In genomic region chr6:167212716-167213011, GRCh38 we compare ENCODE assay signal across 16 cellular contexts. TPM values are rescaled to one million over a fixed set of nuclear protein-coding genes. Genes with fewer than 3 reads are reported as not detected.
DNase-seq lines count a peak whose midpoint lies in the region; ATAC-seq and TF ChIP-seq lines count a peak whose summit lies in the region.
"Had no signal": no experiment of that assay in that cellular context is flagged by ENCODE, and none has a peak within 500 bp of the region (broad histone marks: within the 10 kb centered on the region; RNA-seq: fewer than 3 reads in every experiment).

No MANE protein-coding gene starts in this region.

- no peak overlapping the region for H2AFZ ChIP-seq in osteoblast (ENCODE audit: low read length)

- intact Hi-C loops in activated CD4-positive, alpha-beta T cell treated with anti-CD3 and anti-CD28 coated beads for 36 hours (cut with DNase I, micrococcal nuclease), result loop anchor here in 1 of 2 experiments (5.0 kb wide), 1 partner anchor 160 kb away; no protein-coding TSS in a partner anchor
- intact Hi-C loops in gastrocnemius medialis (cut with DNase I; ENCODE audit: low total_unique reads), result no loop called here

- H3K36me3 ChIP-seq in gastrocnemius medialis, result no peaks in the 10 kb centered on the region
- H3K36me3 ChIP-seq in osteoblast (ENCODE audit: insufficient read depth, low read length), result no peaks in the 10 kb centered on the region
- H3K36me3 ChIP-seq: ascending aorta, transverse colon had no signal

- DNase-seq in activated CD4-positive, alpha-beta T cell treated with anti-CD3 and anti-CD28 coated beads for 36 hours, result peak; percentile 19
- no peak for DNase-seq in activated CD4-positive, alpha-beta T cell treated with anti-CD3 and anti-CD28 coated beads for 4 hours
- DNase-seq in coronary artery (ENCODE audit: low spot score), result peak; percentile 49
- no peak for DNase-seq in activated T-cell treated with anti-CD3 and anti-CD28 coated beads for 4 hours
- no peak for DNase-seq in gastrocnemius medialis
- DNase-seq in osteoblast (ENCODE audit: insufficient read length, low spot score, missing footprints), result no peak
- DNase-seq: Caco-2; dermis blood vessel endothelial cell; stimulated activated CD4-positive, alpha-beta T cell treated with anti-CD3 and anti-CD28 coated beads, Interleukin-12 subunit alpha, Interleukin-12 subunit beta, amount 100 ng/mL, for 4 hours; transverse colon had no signal

- no peaks in the 10 kb centered on the region for H3K79me2 ChIP-seq in osteoblast (ENCODE audit: insufficient read depth, low read length)

- no peak overlapping the region for H3K27ac Mint-ChIP-seq in activated CD4-positive, alpha-beta T cell treated with anti-CD3 and anti-CD28 coated beads for 36 hours

- TF ChIP-seq CTCF in coronary artery (IDR thresholded peaks at IDR 0.05) (no peak), gastrocnemius medialis (IDR thresholded peaks at IDR 0.05 in 4 of 5, conservative IDR thresholded peaks at IDR 0.05 in 1 of 5) (no peak), osteoblast (IDR thresholded peaks at IDR 0.05; ENCODE audit: extremely low read depth, low read depth, low read length) (no peak)

- H3K9me3 ChIP-seq in gastrocnemius medialis (no peaks in the 10 kb centered on the region), osteoblast (ENCODE audit: low read depth, low read length) (no peaks in the 10 kb centered on the region)
- H3K9me3 ChIP-seq: ascending aorta, Caco-2, transverse colon had no signal

- H3K4me3 ChIP-seq in coronary artery, result no peak overlapping the region
- no peak overlapping the region for H3K4me3 ChIP-seq in gastrocnemius medialis
- no peak overlapping the region for H3K4me3 ChIP-seq in osteoblast (ENCODE audit: insufficient read depth, low read length)
- H3K4me3 ChIP-seq: ascending aorta, transverse colon had no signal

- CTCF ChIA-PET in activated CD4-positive, alpha-beta T cell treated with anti-CD3 and anti-CD28 coated beads for 36 hours (lab: Charles Lee), result interaction anchor here (1.5 kb wide), 1 partner anchor 78 kb away, joined by 4 read pairs; no protein-coding TSS in a partner anchor

- in situ Hi-C loops in gastrocnemius medialis (cut with MboI; ENCODE audit: low sequenced_read_pairs in 4 of 4), result no loop called here

- TF ChIP-seq POLR2A in gastrocnemius medialis (IDR thresholded peaks at IDR 0.05), result no peak

- peak; percentile 88 for ATAC-seq in activated CD4-positive, alpha-beta T cell treated with anti-CD3 and anti-CD28 coated beads for 36 hours
- ATAC-seq in GM21619 (IDR thresholded peaks at IDR 0.05; ENCODE audit: unreplicated experiment) (peak; percentile 81), HG03064 (IDR thresholded peaks at IDR 0.05; ENCODE audit: low read depth, unreplicated experiment) (peak; percentile 77), gastrocnemius medialis (no peak)

- H3K36me3 Mint-ChIP-seq in activated CD4-positive, alpha-beta T cell treated with anti-CD3 and anti-CD28 coated beads for 36 hours (ENCODE audit: low read depth), result no peaks in the 10 kb centered on the region

- H3K4me2 ChIP-seq in osteoblast (ENCODE audit: insufficient read depth, low read length), result no peak overlapping the region

- no peaks in the 10 kb centered on the region for H3K9me3 Mint-ChIP-seq in activated CD4-positive, alpha-beta T cell treated with anti-CD3 and anti-CD28 coated beads for 36 hours (ENCODE audit: low read depth)

- H3K4me3 Mint-ChIP-seq in activated CD4-positive, alpha-beta T cell treated with anti-CD3 and anti-CD28 coated beads for 36 hours, result no peak overlapping the region

- H3K4me1 ChIP-seq in gastrocnemius medialis, result no peaks in the 10 kb centered on the region
- H3K4me1 ChIP-seq in osteoblast (ENCODE audit: insufficient read depth, low read length), result no peaks in the 10 kb centered on the region
- H3K4me1 ChIP-seq: ascending aorta had no signal

- POLR2A ChIA-PET in activated CD4-positive, alpha-beta T cell treated with anti-CD3 and anti-CD28 coated beads for 36 hours (lab: Charles Lee), result interaction anchor here (0.7 kb wide), 1 partner anchor 886 kb away, joined by 4 read pairs; no protein-coding TSS in a partner anchor

- no peak overlapping the region for H3K27ac ChIP-seq in coronary artery
- no peak overlapping the region for H3K27ac ChIP-seq in gastrocnemius medialis
- H3K27ac ChIP-seq in osteoblast (ENCODE audit: low read depth, low read length), result no peak overlapping the region
- H3K27ac ChIP-seq: 22Rv1, ascending aorta, transverse colon had no signal

- H4K20me1 ChIP-seq in osteoblast (ENCODE audit: insufficient read depth, low read length), result no peaks in the 10 kb centered on the region

- H3K4me1 Mint-ChIP-seq in activated CD4-positive, alpha-beta T cell treated with anti-CD3 and anti-CD28 coated beads for 36 hours, result peaks cover 2% of the 10 kb centered on the region

- H3K27me3 Mint-ChIP-seq in activated CD4-positive, alpha-beta T cell treated with anti-CD3 and anti-CD28 coated beads for 36 hours, result peaks cover 3% of the 10 kb centered on the region

- no peaks in the 10 kb centered on the region for H3K27me3 ChIP-seq in gastrocnemius medialis
- no peaks in the 10 kb centered on the region for H3K27me3 ChIP-seq in osteoblast (ENCODE audit: insufficient read depth, low read length)
- H3K27me3 ChIP-seq: ascending aorta, transverse colon had no signal

RNA-seq across cellular contexts. Expression of gene GPR31, which starts 54.9 kb away (rescaled TPM):
- not detected for total RNA-seq in activated CD4-positive, alpha-beta T cell treated with anti-CD3 and anti-CD28 coated beads for 36 hours
- total RNA-seq in gastrocnemius medialis (not detected), osteoblast (not detected in 2 replicates)
- total RNA-seq: ascending aorta, Caco-2, dermis blood vessel endothelial cell, omental fat pad, SK-MEL-5, transverse colon had no signal

Comparison
In these comparisons a context has a peak if more than half of its experiments do, and no peak if none do; other contexts are left out.
1. DNase-seq: peak in activated CD4-positive, alpha-beta T cell treated with anti-CD3 and anti-CD28 coated beads for 36 hours (single experiment) and coronary artery (single experiment); none in activated CD4-positive, alpha-beta T cell treated with anti-CD3 and anti-CD28 coated beads for 4 hours (0 of 2), activated T-cell treated with anti-CD3 and anti-CD28 coated beads for 4 hours (single experiment), gastrocnemius medialis (0 of 2) and osteoblast (single experiment).
2. ATAC-seq: peak in activated CD4-positive, alpha-beta T cell treated with anti-CD3 and anti-CD28 coated beads for 36 hours (single experiment), GM21619 (single experiment) and HG03064 (single experiment); none in gastrocnemius medialis (0 of 2).